2 cellular contexts compared by ENCODE assay signal in the genomic region with DNA sequence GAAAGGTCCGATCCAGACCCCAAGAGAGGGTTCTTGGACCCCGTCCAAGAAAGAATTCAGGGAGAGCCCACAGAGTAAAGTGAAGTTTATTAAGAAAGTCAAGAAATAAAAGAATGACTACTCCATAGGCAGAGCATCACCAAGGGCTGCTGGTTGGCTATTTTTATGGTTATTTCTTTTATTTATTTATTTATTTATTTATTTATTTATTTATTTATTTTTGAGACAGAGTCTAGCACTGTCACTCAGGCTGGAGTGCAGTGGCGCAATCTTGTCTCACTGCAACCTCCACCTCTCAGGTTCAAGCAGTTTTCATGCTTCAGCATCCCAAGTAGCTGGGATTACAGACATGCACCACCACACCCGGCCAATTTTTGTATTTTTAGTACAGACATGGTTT. TPM values are rescaled to one million over a fixed set of nuclear protein-coding genes. Genes with fewer than 3 reads are reported as not detected.
"Had no signal": no experiment of that assay in that cellular context is flagged by ENCODE, and none has a peak within 500 bp of the region (broad histone marks: within the 10 kb centered on the region; RNA-seq: fewer than 3 reads in every experiment).

No MANE protein-coding gene starts in this region.

RNA-seq across cellular contexts. Expression of a gene that starts 31.4 kb away (rescaled TPM):
- total RNA-seq: HFFc6 had no signal
- polyA plus RNA-seq: GM23248 had no signal
